In genomic region chr2:60906395-60906794, GRCh38 we compare ENCODE assay signal across 27 cellular contexts. TPM values are rescaled to one million over a fixed set of nuclear protein-coding genes. Genes with fewer than 3 reads are reported as not detected.
DNase-seq lines count a peak whose midpoint lies in the region; FAIRE-seq and TF ChIP-seq lines count a peak whose summit lies in the region.
"Had no signal": no experiment of that assay in that cellular context is flagged by ENCODE, and none has a peak within 500 bp of the region (broad histone marks: within the 10 kb centered on the region; RNA-seq: fewer than 3 reads in every experiment).

No MANE protein-coding gene starts in this region.

- peak overlapping the region; percentile 2 for H3K27ac Mint-ChIP-seq in activated CD4-positive, alpha-beta T cell treated with anti-CD3 and anti-CD28 coated beads, Interleukin-2, amount 10 ng/mL, durations not matched to agents 7 days and 5 days
- H3K27ac Mint-ChIP-seq in activated naive CD8-positive, alpha-beta T cell treated with anti-CD3 and anti-CD28 coated beads for 36 hours, result peak overlapping the region; percentile 52
- H3K27ac Mint-ChIP-seq: activated T-helper 17 cell treated with anti-CD3 and anti-CD28 coated beads, Interleukin-2, amount 50 U/mL, for 72 hours had no signal

- H3K27me3 ChIP-seq in neutrophil, result no peaks in the 10 kb centered on the region

- DNase-seq in activated CD4-positive, alpha-beta T cell treated with anti-CD3 and anti-CD28 coated beads, Interleukin-2, amount 10 ng/mL, durations not matched to agents 7 days and 5 days, result no peak
- DNase-seq in activated CD4-positive, alpha-beta T cell treated with anti-CD3 and anti-CD28 coated beads for 1 hour, result no peak
- DNase-seq in GM12892 (ENCODE audit: insufficient read length), result no peak
- no peak for DNase-seq in activated naive CD8-positive, alpha-beta T cell treated with anti-CD3 and anti-CD28 coated beads for 36 hours
- no peak for DNase-seq in cardiac septum (ENCODE audit: low spot score)
- no peak for DNase-seq in NCI-H2107 treated with DMSO at 0.1 percent for 48 hours (lab: John Stamatoyannopoulos, UW; ENCODE audit: unreplicated experiment)
- DNase-seq in iPS-NIHi11 (ENCODE audit: low spot score), result no peak
- DNase-seq: activated CD4-positive, alpha-beta T cell treated with anti-CD3 and anti-CD28 coated beads for 48 hours; AML-193; caudate nucleus; cortex of kidney; effector memory CD4-positive, alpha-beta T cell; EL; erythroblast; IMR-90; islet precursor cell; left ventricle myocardium inferior; mesendoderm; NCI-H1436 treated with DMSO at 0.1 percent for 48 hours; NCI-H748 treated with DMSO at 0.1 percent for 48 hours; nucleus accumbens; SHP77; T-helper 9 cell had no signal

- TF ChIP-seq POLR2A in GM12892 (IDR thresholded peaks at IDR 0.05; ENCODE audit: low read depth, low read length), result peak; percentile 41; the same call in 1 of the 2 replicates

- no peak overlapping the region for H3K4me3 ChIP-seq in neutrophil (ENCODE audit: low read depth in 1 of 2, low read length in 1 of 2)
- H3K4me3 ChIP-seq: A549, left ventricle myocardium inferior had no signal

- H3K9me3 Mint-ChIP-seq in activated CD4-positive, alpha-beta T cell treated with anti-CD3 and anti-CD28 coated beads, Interleukin-2, amount 10 ng/mL, durations not matched to agents 7 days and 5 days, result no peaks in the 10 kb centered on the region
- no peaks in the 10 kb centered on the region for H3K9me3 Mint-ChIP-seq in activated naive CD8-positive, alpha-beta T cell treated with anti-CD3 and anti-CD28 coated beads for 36 hours
- H3K9me3 Mint-ChIP-seq: activated T-helper 17 cell treated with anti-CD3 and anti-CD28 coated beads, Interleukin-2, amount 50 U/mL, for 72 hours; stimulated activated effector memory CD8-positive, alpha-beta T cell treated with anti-CD3 and anti-CD28 coated beads, Interleukin-12 subunit alpha, Interleukin-12 subunit beta, amount 100 ng/mL, for 72 hours had no signal

- peak overlapping the region; percentile 40 for H3K27ac ChIP-seq in neutrophil
- H3K27ac ChIP-seq: A549, left ventricle myocardium inferior had no signal

- peaks cover 71% of the 10 kb centered on the region for H3K36me3 ChIP-seq in neutrophil

- H3K4me3 Mint-ChIP-seq in activated CD4-positive, alpha-beta T cell treated with anti-CD3 and anti-CD28 coated beads, Interleukin-2, amount 10 ng/mL, durations not matched to agents 7 days and 5 days, result no peak overlapping the region
- no peak overlapping the region for H3K4me3 Mint-ChIP-seq in activated naive CD8-positive, alpha-beta T cell treated with anti-CD3 and anti-CD28 coated beads for 36 hours
- H3K4me3 Mint-ChIP-seq: activated T-helper 17 cell treated with anti-CD3 and anti-CD28 coated beads, Interleukin-2, amount 50 U/mL, for 72 hours; stimulated activated effector memory CD8-positive, alpha-beta T cell treated with anti-CD3 and anti-CD28 coated beads, Interleukin-12 subunit alpha, Interleukin-12 subunit beta, amount 100 ng/mL, for 72 hours had no signal

- peaks cover 3% of the 10 kb centered on the region for H3K4me1 Mint-ChIP-seq in activated CD4-positive, alpha-beta T cell treated with anti-CD3 and anti-CD28 coated beads, Interleukin-2, amount 10 ng/mL, durations not matched to agents 7 days and 5 days
- peaks cover 20% of the 10 kb centered on the region for H3K4me1 Mint-ChIP-seq in activated naive CD8-positive, alpha-beta T cell treated with anti-CD3 and anti-CD28 coated beads for 36 hours

- CTCF ChIA-PET in activated CD4-positive, alpha-beta T cell treated with anti-CD3 and anti-CD28 coated beads, Interleukin-2, amount 10 ng/mL, durations not matched to agents 7 days and 5 days (lab: Charles Lee), result interaction anchor here (0.6 to 1.4 kb wide), 2 partner anchors 9 to 97 kb away, joined by 3 read pairs; no protein-coding TSS in a partner anchor

- no peaks in the 10 kb centered on the region for H3K4me1 ChIP-seq in neutrophil (ENCODE audit: control insufficient read depth in 1 of 2, insufficient read depth in 1 of 2, low read depth in 1 of 2, low read length in 1 of 2)
- H3K4me1 ChIP-seq: A549, left ventricle myocardium inferior had no signal

- intact Hi-C loops in cardiac septum (cut with DNase I), result no loop called here

- H3K36me3 Mint-ChIP-seq in activated CD4-positive, alpha-beta T cell treated with anti-CD3 and anti-CD28 coated beads, Interleukin-2, amount 10 ng/mL, durations not matched to agents 7 days and 5 days (ENCODE audit: low read depth), result peaks cover 27% of the 10 kb centered on the region
- peaks cover 50% of the 10 kb centered on the region for H3K36me3 Mint-ChIP-seq in activated naive CD8-positive, alpha-beta T cell treated with anti-CD3 and anti-CD28 coated beads for 36 hours

- no peak for FAIRE-seq in GM12892 (lab: Jason Lieb, UNC)
- FAIRE-seq: A549 had no signal

- H3K27me3 Mint-ChIP-seq in activated CD4-positive, alpha-beta T cell treated with anti-CD3 and anti-CD28 coated beads, Interleukin-2, amount 10 ng/mL, durations not matched to agents 7 days and 5 days, result no peaks in the 10 kb centered on the region
- no peaks in the 10 kb centered on the region for H3K27me3 Mint-ChIP-seq in activated naive CD8-positive, alpha-beta T cell treated with anti-CD3 and anti-CD28 coated beads for 36 hours
- H3K27me3 Mint-ChIP-seq: activated T-helper 17 cell treated with anti-CD3 and anti-CD28 coated beads, Interleukin-2, amount 50 U/mL, for 72 hours had no signal

- no peak for TF ChIP-seq CTCF in neutrophil (IDR thresholded peaks at IDR 0.05)

- no peaks in the 10 kb centered on the region for H3K9me3 ChIP-seq in neutrophil
- H3K9me3 ChIP-seq: A549, left ventricle myocardium inferior had no signal

- POLR2A ChIA-PET in activated CD4-positive, alpha-beta T cell treated with anti-CD3 and anti-CD28 coated beads, Interleukin-2, amount 10 ng/mL, durations not matched to agents 7 days and 5 days (lab: Charles Lee), result no interaction called here

RNA-seq across cellular contexts. Expression of gene REL, which starts 25.0 kb away (rescaled TPM):
- total RNA-seq in activated CD4-positive, alpha-beta T cell treated with anti-CD3 and anti-CD28 coated beads, Interleukin-2, amount 10 ng/mL, durations not matched to agents 7 days and 5 days, result 10 to 100 TPM; 18.4 to 22.3 TPM
- polyA plus RNA-seq in GM12892 (2012; ENCODE audit: missing spikeins), result 30.2 TPM
- total RNA-seq in activated naive CD8-positive, alpha-beta T cell treated with anti-CD3 and anti-CD28 coated beads for 36 hours, result 10 to 100 TPM; 61.5 to 62.4 TPM
- total RNA-seq in cardiac septum, result 5.7 TPM
